28 cellular contexts compared by ENCODE assay signal in the genomic region with DNA sequence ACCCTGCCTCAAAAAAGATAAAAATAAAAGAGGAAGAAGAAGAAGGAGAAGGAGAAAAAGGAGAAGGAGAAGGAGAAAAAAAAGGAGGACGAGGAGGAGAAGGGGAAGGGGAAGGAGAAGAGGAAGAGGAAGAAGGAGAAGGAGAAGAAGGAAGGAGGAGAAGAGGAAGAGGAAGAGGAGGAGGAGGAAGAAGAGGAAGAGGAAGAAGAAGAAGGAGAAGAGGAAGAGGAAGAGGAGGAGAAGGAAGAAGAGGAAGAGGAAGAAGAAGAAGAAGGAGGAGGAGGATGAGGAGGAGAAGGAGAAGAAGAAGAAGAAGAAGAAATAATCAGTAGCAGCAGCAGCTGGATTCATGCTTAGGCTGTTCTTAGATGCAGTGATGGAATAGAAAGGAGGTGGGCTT.
"Had no signal": no experiment of that assay in that cellular context is flagged by ENCODE, and none has a peak within 500 bp of the region (broad histone marks: within the 10 kb centered on the region; RNA-seq: fewer than 3 reads in every experiment).

No MANE protein-coding gene starts in this region.

- H3K4me3 Mint-ChIP-seq: naive thymus-derived CD8-positive, alpha-beta T cell; natural killer cell treated with Interleukin-12 subunit alpha and Interleukin-12 subunit beta and Interleukin-15 and Interleukin-18, amount 100 ng/mL, for 72 hours; nephron progenitor cell; neural crest cell; stimulated activated effector memory CD8-positive, alpha-beta T cell treated with anti-CD3 and anti-CD28 coated beads, Interleukin-12 subunit alpha, Interleukin-12 subunit beta, amount 100 ng/mL, for 72 hours; stimulated activated naive B cell treated with anti-CD40 and anti-IgM and Interleukin-4, amounts not matched to agents 10 μg/mL and 1 μg/mL and 100 μg/mL, for 72 hours; stimulated activated naive CD8-positive, alpha-beta T cell treated with anti-CD3 and anti-CD28 coated beads, Interleukin-15, Interleukin-2, amounts not matched to agents 100 ng/mL and 50 ng/mL, for 24 hours had no signal

- H3K27ac Mint-ChIP-seq: natural killer cell treated with Interleukin-12 subunit alpha and Interleukin-12 subunit beta and Interleukin-15 and Interleukin-18, amount 100 ng/mL, for 72 hours; nephron progenitor cell; progenitor cell of endocrine pancreas; stimulated activated effector memory CD8-positive, alpha-beta T cell treated with anti-CD3 and anti-CD28 coated beads, Interleukin-12 subunit alpha, Interleukin-12 subunit beta, amount 100 ng/mL, for 72 hours; stimulated activated naive B cell treated with anti-CD40 and anti-IgM and Interleukin-4, amounts not matched to agents 10 μg/mL and 1 μg/mL and 100 μg/mL, for 72 hours; stimulated activated naive CD8-positive, alpha-beta T cell treated with anti-CD3 and anti-CD28 coated beads, Interleukin-15, Interleukin-2, amounts not matched to agents 100 ng/mL and 50 ng/mL, for 24 hours had no signal

- H3K9me3 ChIP-seq: ovary, psoas muscle, sigmoid colon, stomach, thoracic aorta, thyroid gland, tibial nerve, upper lobe of left lung, vagina had no signal

- H3K4me1 ChIP-seq: parathyroid adenoma, psoas muscle, sigmoid colon, tibial nerve, upper lobe of left lung, vagina had no signal

- H3K36me3 ChIP-seq: ovary, sigmoid colon, stomach, thoracic aorta, thyroid gland, tibial nerve, upper lobe of left lung, vagina had no signal

- DNase-seq: naive thymus-derived CD8-positive, alpha-beta T cell; nephron progenitor cell; occipital lobe; ovary; posterior cingulate gyrus; psoas muscle; right cardiac atrium; sigmoid colon; small intestine; stimulated activated CD4-positive, alpha-beta T cell treated with anti-CD3 and anti-CD28 coated beads, Interleukin-15, amount 100 ng/mL, for 24 hours; stimulated activated CD4-positive, alpha-beta T cell treated with anti-CD3 and anti-CD28 coated beads, Interleukin-2, amount 100 ng/mL, for 24 hours; stimulated activated CD4-positive, alpha-beta T cell treated with anti-CD3 and anti-CD28 coated beads, Interleukin-2, amount 100 ng/mL, for 48 hours; stimulated activated CD4-positive, alpha-beta T cell treated with anti-CD3 and anti-CD28 coated beads, Interleukin-4, amount 100 ng/mL, for 24 hours; stimulated activated naive B cell treated with anti-CD40 and anti-IgM and Interleukin-4, amounts not matched to agents 10 μg/mL and 1 μg/mL and 100 μg/mL, for 72 hours; stimulated activated naive CD4-positive, alpha-beta T cell treated with Interleukin-2 at 50 U/mL for 16 hours; stomach; thyroid gland; trophoblast cell; upper lobe of left lung had no signal

- H3K36me3 Mint-ChIP-seq: naive thymus-derived CD8-positive, alpha-beta T cell; natural killer cell treated with Interleukin-12 subunit alpha and Interleukin-12 subunit beta and Interleukin-15 and Interleukin-18, amount 100 ng/mL, for 72 hours; stimulated activated effector memory CD8-positive, alpha-beta T cell treated with anti-CD3 and anti-CD28 coated beads, Interleukin-12 subunit alpha, Interleukin-12 subunit beta, amount 100 ng/mL, for 72 hours; stimulated activated naive B cell treated with anti-CD40 and anti-IgM and Interleukin-4, amounts not matched to agents 10 μg/mL and 1 μg/mL and 100 μg/mL, for 72 hours had no signal

- ATAC-seq: naive thymus-derived CD8-positive, alpha-beta T cell; psoas muscle; right cardiac atrium; stimulated activated naive B cell treated with anti-CD40 and anti-IgM and Interleukin-4, amounts not matched to agents 10 μg/mL and 1 μg/mL and 100 μg/mL, for 72 hours had no signal

- H3K27me3 ChIP-seq: ovary, sigmoid colon, thyroid gland, tibial nerve, upper lobe of left lung, vagina had no signal

- H3K9me3 Mint-ChIP-seq: natural killer cell treated with Interleukin-12 subunit alpha and Interleukin-12 subunit beta and Interleukin-15 and Interleukin-18, amount 100 ng/mL, for 72 hours; nephron progenitor cell; neural crest cell; stimulated activated effector memory CD8-positive, alpha-beta T cell treated with anti-CD3 and anti-CD28 coated beads, Interleukin-12 subunit alpha, Interleukin-12 subunit beta, amount 100 ng/mL, for 72 hours; stimulated activated naive CD8-positive, alpha-beta T cell treated with anti-CD3 and anti-CD28 coated beads, Interleukin-15, Interleukin-2, amounts not matched to agents 100 ng/mL and 50 ng/mL, for 24 hours had no signal

- H3K27ac ChIP-seq: ovary, parathyroid adenoma, psoas muscle, sigmoid colon, stomach, thoracic aorta, thyroid gland, tibial nerve, upper lobe of left lung, vagina had no signal

- H3K4me1 Mint-ChIP-seq: nephron progenitor cell; neural crest cell; stimulated activated effector memory CD8-positive, alpha-beta T cell treated with anti-CD3 and anti-CD28 coated beads, Interleukin-12 subunit alpha, Interleukin-12 subunit beta, amount 100 ng/mL, for 72 hours; stimulated activated naive B cell treated with anti-CD40 and anti-IgM and Interleukin-4, amounts not matched to agents 10 μg/mL and 1 μg/mL and 100 μg/mL, for 72 hours had no signal

- H3K4me3 ChIP-seq: ovary, psoas muscle, sigmoid colon, stomach, thoracic aorta, thyroid gland, tibial nerve, upper lobe of left lung, vagina had no signal

- H3K27me3 Mint-ChIP-seq: stimulated activated naive CD8-positive, alpha-beta T cell treated with anti-CD3 and anti-CD28 coated beads, Interleukin-15, Interleukin-2, amounts not matched to agents 100 ng/mL and 50 ng/mL, for 24 hours had no signal
